14 cellular contexts compared by ENCODE assay signal in the genomic region with DNA sequence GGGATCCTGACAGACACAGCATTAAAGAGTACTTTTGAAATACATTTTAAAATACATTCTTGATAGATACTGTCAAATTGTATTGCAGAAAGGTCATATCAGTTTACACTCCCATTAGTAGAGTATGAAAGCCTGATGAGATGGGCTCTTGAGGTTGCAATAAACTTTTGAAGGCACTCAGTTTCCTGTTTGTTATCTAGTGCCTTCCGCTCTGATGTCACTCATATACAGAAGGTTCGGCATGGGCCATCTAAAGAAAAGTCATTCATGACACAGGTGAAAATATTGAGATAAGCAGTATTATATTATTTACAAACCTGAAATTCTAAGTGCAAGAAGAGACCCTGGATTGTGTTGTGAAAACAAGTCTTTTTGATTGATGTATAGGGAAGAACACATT. TPM values are rescaled to one million over a fixed set of nuclear protein-coding genes. Genes with fewer than 3 reads are reported as not detected.
DNase-seq lines count a peak whose midpoint lies in the region; ATAC-seq and TF ChIP-seq lines count a peak whose summit lies in the region.
"Had no signal": no experiment of that assay in that cellular context is flagged by ENCODE, and none has a peak within 500 bp of the region (broad histone marks: within the 10 kb centered on the region; RNA-seq: fewer than 3 reads in every experiment).

No MANE protein-coding gene starts in this region.

- peak overlapping the region; percentile 96 for H3K27ac Mint-ChIP-seq in activated CD4-positive, alpha-beta T cell treated with anti-CD3 and anti-CD28 coated beads, Interleukin-2, amount 10 ng/mL, durations not matched to agents 7 days and 5 days
- peak overlapping the region; percentile 95 to 98 for H3K27ac Mint-ChIP-seq in T-cell
- peak overlapping the region; percentile 88 for H3K27ac Mint-ChIP-seq in activated naive CD8-positive, alpha-beta T cell treated with anti-CD3 and anti-CD28 coated beads, Interleukin-2, amount 50 U/mL, for 24 hours
- H3K27ac Mint-ChIP-seq: HFFc6 had no signal

- TF ChIP-seq CTCF in spleen (IDR thresholded peaks at IDR 0.05 in 8 of 11, conservative IDR thresholded peaks at IDR 0.05 in 3 of 11): no peak
- no peak for TF ChIP-seq CTCF in prostate gland (IDR thresholded peaks at IDR 0.05)

- peak; percentile 85 to 92 (median 88) for ATAC-seq in T-cell (replicated peaks in 1 of 4)
- peak; percentile 40 for ATAC-seq in activated naive CD8-positive, alpha-beta T cell treated with anti-CD3 and anti-CD28 coated beads, Interleukin-2, amount 50 U/mL, for 24 hours
- ATAC-seq: left ventricle myocardium superior, Panc1 had no signal

- H3K79me2 ChIP-seq in Karpas-422 (ENCODE audit: low read length): no peaks in the 10 kb centered on the region

- POLR2A ChIA-PET in activated CD4-positive, alpha-beta T cell treated with anti-CD3 and anti-CD28 coated beads, Interleukin-2, amount 10 ng/mL, durations not matched to agents 7 days and 5 days (lab: Charles Lee): no interaction called here
- POLR2A ChIA-PET in T-cell (lab: Charles Lee): interaction anchor here in 1 of 2 donors (0.6 to 1.3 kb wide), 3 partner anchors 9 to 80 kb away, joined by 3 to 14 read pairs (median 8); no protein-coding TSS in a partner anchor

- no peak overlapping the region for H3K9ac ChIP-seq in Karpas-422 (ENCODE audit: low read length)

- H3K27ac ChIP-seq in spleen: peak overlapping the region; percentile 2 to 93 (median 62)
- H3K27ac ChIP-seq in prostate gland: no peak overlapping the region
- no peak overlapping the region for H3K27ac ChIP-seq in Karpas-422 (ENCODE audit: low read length)

- WGBS in spleen, 5 donors: 58 to 75% (median 61%) methylated on average over 2 of the region's 2 CpGs
- 83% methylated on average over 2 of the region's 2 CpGs for WGBS in prostate gland

- H3K27me3 Mint-ChIP-seq in activated CD4-positive, alpha-beta T cell treated with anti-CD3 and anti-CD28 coated beads, Interleukin-2, amount 10 ng/mL, durations not matched to agents 7 days and 5 days: no peaks in the 10 kb centered on the region
- no peaks in the 10 kb centered on the region for H3K27me3 Mint-ChIP-seq in T-cell
- H3K27me3 Mint-ChIP-seq in activated naive CD8-positive, alpha-beta T cell treated with anti-CD3 and anti-CD28 coated beads, Interleukin-2, amount 50 U/mL, for 24 hours: no peaks in the 10 kb centered on the region

- TF ChIP-seq POLR2A in spleen (IDR thresholded peaks at IDR 0.05) (no peak), prostate gland (IDR thresholded peaks at IDR 0.05) (no peak)

- peak; percentile 64 for DNase-seq in activated CD4-positive, alpha-beta T cell treated with anti-CD3 and anti-CD28 coated beads, Interleukin-2, amount 10 ng/mL, durations not matched to agents 7 days and 5 days
- DNase-seq in activated CD4-positive, alpha-beta T cell treated with anti-CD3 and anti-CD28 coated beads, Interleukin-2, amount 50 U/mL, for 48 hours: no peak
- peak in 25 of 34 experiments; percentile 7 to 64 (median 39) for DNase-seq in T-cell
- DNase-seq in activated naive CD8-positive, alpha-beta T cell treated with anti-CD3 and anti-CD28 coated beads, Interleukin-2, amount 50 U/mL, for 24 hours: no peak
- DNase-seq in spleen: no peak
- DNase-seq in dedifferentiated amniotic fluid mesenchymal stem cell (ENCODE audit: extremely low spot score): no peak
- DNase-seq in prostate gland (ENCODE audit: low spot score): no peak
- DNase-seq in Karpas-422: no peak
- DNase-seq: DMS 273 treated with DMSO at 0.1 percent for 48 hours, HFFc6, left ventricle myocardium superior, occipital lobe had no signal

- H3K4me1 Mint-ChIP-seq in activated CD4-positive, alpha-beta T cell treated with anti-CD3 and anti-CD28 coated beads, Interleukin-2, amount 10 ng/mL, durations not matched to agents 7 days and 5 days: peaks cover 60% of the 10 kb centered on the region
- H3K4me1 Mint-ChIP-seq in T-cell: peaks cover 58 to 71% (median 66%) of the 10 kb centered on the region in 3 donors
- H3K4me1 Mint-ChIP-seq in activated naive CD8-positive, alpha-beta T cell treated with anti-CD3 and anti-CD28 coated beads, Interleukin-2, amount 50 U/mL, for 24 hours: peaks cover 66% of the 10 kb centered on the region

- H3K36me3 ChIP-seq in spleen (no peaks in the 10 kb centered on the region), prostate gland (no peaks in the 10 kb centered on the region), Karpas-422 (ENCODE audit: insufficient read depth, low read length) (no peaks in the 10 kb centered on the region)
- H3K36me3 ChIP-seq: tibial nerve had no signal

- no peak overlapping the region for H3K4me3 ChIP-seq in spleen
- no peak overlapping the region for H3K4me3 ChIP-seq in prostate gland
- no peak overlapping the region for H3K4me3 ChIP-seq in Karpas-422 (ENCODE audit: low read length)
- H3K4me3 ChIP-seq: tibial nerve had no signal

- H4K20me1 ChIP-seq in Karpas-422 (ENCODE audit: insufficient read depth, low read depth, low read length): no peaks in the 10 kb centered on the region

- no peak overlapping the region for H3K4me2 ChIP-seq in Karpas-422 (ENCODE audit: low read depth, low read length, poor library complexity, severe bottlenecking)

- H3K4me3 Mint-ChIP-seq in activated CD4-positive, alpha-beta T cell treated with anti-CD3 and anti-CD28 coated beads, Interleukin-2, amount 10 ng/mL, durations not matched to agents 7 days and 5 days: peak overlapping the region; percentile 46
- peak overlapping the region; percentile 57 to 79 (median 58) for H3K4me3 Mint-ChIP-seq in T-cell
- peak overlapping the region; percentile 16 for H3K4me3 Mint-ChIP-seq in activated naive CD8-positive, alpha-beta T cell treated with anti-CD3 and anti-CD28 coated beads, Interleukin-2, amount 50 U/mL, for 24 hours
- H3K4me3 Mint-ChIP-seq: HFFc6 had no signal

- peaks cover 11% of the 10 kb centered on the region for H3K36me3 Mint-ChIP-seq in activated CD4-positive, alpha-beta T cell treated with anti-CD3 and anti-CD28 coated beads, Interleukin-2, amount 10 ng/mL, durations not matched to agents 7 days and 5 days (ENCODE audit: low read depth)
- H3K36me3 Mint-ChIP-seq in T-cell: no peaks in the 10 kb centered on the region
- H3K36me3 Mint-ChIP-seq in activated naive CD8-positive, alpha-beta T cell treated with anti-CD3 and anti-CD28 coated beads, Interleukin-2, amount 50 U/mL, for 24 hours (ENCODE audit: low read depth): no peaks in the 10 kb centered on the region

- CTCF ChIA-PET in activated CD4-positive, alpha-beta T cell treated with anti-CD3 and anti-CD28 coated beads, Interleukin-2, amount 10 ng/mL, durations not matched to agents 7 days and 5 days (lab: Charles Lee): interaction anchor here (0.7 to 1.5 kb wide), 4 partner anchors 11 to 101 kb away, joined by 3 to 7 read pairs (median 4); no protein-coding TSS in a partner anchor
- CTCF ChIA-PET in T-cell (lab: Charles Lee): interaction anchor here (0.5 to 1.5 kb wide), 9 partner anchors 8 to 551 kb away, joined by 3 to 26 read pairs (median 5); a partner anchor contains a TSS

- peaks cover 13 to 73% (median 45%) of the 10 kb centered on the region in 6 donors for H3K4me1 ChIP-seq in spleen
- H3K4me1 ChIP-seq in prostate gland (replicated peaks): peaks cover 4% of the 10 kb centered on the region
- peaks cover 25% of the 10 kb centered on the region for H3K4me1 ChIP-seq in Karpas-422 (ENCODE audit: low read length)

- intact Hi-C loops in spleen (cut with DNase I; ENCODE audit: low total_unique reads): loop anchor here (10.0 kb wide), 1 partner anchor 54 kb away; no protein-coding TSS in a partner anchor
- intact Hi-C loops in prostate gland (cut with DNase I): no loop called here

- H3K9me3 Mint-ChIP-seq in activated CD4-positive, alpha-beta T cell treated with anti-CD3 and anti-CD28 coated beads, Interleukin-2, amount 10 ng/mL, durations not matched to agents 7 days and 5 days: no peaks in the 10 kb centered on the region
- no peaks in the 10 kb centered on the region for H3K9me3 Mint-ChIP-seq in T-cell
- no peaks in the 10 kb centered on the region for H3K9me3 Mint-ChIP-seq in activated naive CD8-positive, alpha-beta T cell treated with anti-CD3 and anti-CD28 coated beads, Interleukin-2, amount 50 U/mL, for 24 hours
- H3K9me3 Mint-ChIP-seq: HFFc6 had no signal

- no peak overlapping the region for H2AFZ ChIP-seq in Karpas-422 (ENCODE audit: low read length)

- H3K9me3 ChIP-seq in spleen (no peaks in the 10 kb centered on the region), prostate gland (no peaks in the 10 kb centered on the region), Karpas-422 (ENCODE audit: low read length) (no peaks in the 10 kb centered on the region)
- H3K9me3 ChIP-seq: tibial nerve had no signal

- H3K9me2 ChIP-seq in Karpas-422 (replicated peaks; ENCODE audit: insufficient read depth, low read length): no peaks in the 10 kb centered on the region

- H3K27me3 ChIP-seq in spleen (replicated peaks in 1 of 7) (no peaks in the 10 kb centered on the region), prostate gland (replicated peaks; ENCODE audit: insufficient read depth) (no peaks in the 10 kb centered on the region), Karpas-422 (ENCODE audit: low read length) (no peaks in the 10 kb centered on the region)
- H3K27me3 ChIP-seq: tibial nerve had no signal

RNA-seq across cellular contexts. Expression of a gene that starts 36.5 kb away (rescaled TPM):
- 10 to 100 TPM; 30.9 to 40.2 TPM for total RNA-seq in activated CD4-positive, alpha-beta T cell treated with anti-CD3 and anti-CD28 coated beads, Interleukin-2, amount 10 ng/mL, durations not matched to agents 7 days and 5 days
- total RNA-seq in T-cell (10 to 100 TPM; 49.7 to 76.3 (median 57.1) TPM), spleen (10 to 100 TPM; 53.1 to 88.2 (median 61.5) TPM), prostate gland (10 to 100 TPM; 24.5 to 49.6 TPM)
- 10 to 100 TPM in 1 of 3 donors, 1 to 10 TPM in 2; 9.4 to 11.1 (median 9.9) TPM for polyA plus RNA-seq in spleen
- 34.5 and 62.4 TPM in 2 replicates for total RNA-seq in Karpas-422 (2014; rRNA removed; shearing (Covaris generic); ENCODE audit: low replicate concordance)

RNA-seq across cellular contexts. Expression of a gene that starts 40.7 kb away (rescaled TPM):
- total RNA-seq in activated CD4-positive, alpha-beta T cell treated with anti-CD3 and anti-CD28 coated beads, Interleukin-2, amount 10 ng/mL, durations not matched to agents 7 days and 5 days: 100 to 1,000 TPM; 168 to 169 TPM
- total RNA-seq in T-cell: 100 to 1,000 TPM in 1 of 5 donors, 10 to 100 TPM in 4; 82.4 to 103 (median 97.5) TPM
- 100 to 1,000 TPM; 173 to 313 (median 255) TPM for total RNA-seq in spleen
- polyA plus RNA-seq in spleen: 100 to 1,000 TPM in 2 of 3 donors, 10 to 100 TPM in 1; 86.7 to 153 (median 128) TPM
- total RNA-seq in prostate gland: 100 to 1,000 TPM; 178 to 223 TPM
- 187 and 230 TPM in 2 replicates for total RNA-seq in Karpas-422 (2014; rRNA removed; shearing (Covaris generic); ENCODE audit: low replicate concordance)

Comparison
In these comparisons a context has a peak if more than half of its experiments do, and no peak if none do; other contexts are left out.
1. DNase-seq: peak in activated CD4-positive, alpha-beta T cell treated with anti-CD3 and anti-CD28 coated beads, Interleukin-2, amount 10 ng/mL, durations not matched to agents 7 days and 5 days (single experiment) and T-cell (25 of 34); none in activated CD4-positive, alpha-beta T cell treated with anti-CD3 and anti-CD28 coated beads, Interleukin-2, amount 50 U/mL, for 48 hours (0 of 2), activated naive CD8-positive, alpha-beta T cell treated with anti-CD3 and anti-CD28 coated beads, Interleukin-2, amount 50 U/mL, for 24 hours (single experiment), spleen (single experiment), dedifferentiated amniotic fluid mesenchymal stem cell (single experiment), prostate gland (single experiment) and Karpas-422 (single experiment).
2. H3K27ac ChIP-seq: peak in spleen (8 of 8); none in prostate gland (0 of 2) and Karpas-422 (single experiment).
3. Peak in every context shown above with its lines, with median percentiles within 50 percentile points of each other: H3K27ac Mint-ChIP-seq and H3K4me3 Mint-ChIP-seq.